8 cellular contexts compared by ENCODE assay signal in genomic region chr15:76932090-76932966, GRCh38. TPM values are rescaled to one million over a fixed set of nuclear protein-coding genes. Genes with fewer than 3 reads are reported as not detected.
DNase-seq lines count a peak whose midpoint lies in the region; ATAC-seq and TF ChIP-seq lines count a peak whose summit lies in the region.

No MANE protein-coding gene starts in this region.

- H3K9me3 ChIP-seq in cardiac muscle cell (ENCODE audit: low read depth) (no peaks in the 10 kb centered on the region), neural cell (ENCODE audit: low read length) (no peaks in the 10 kb centered on the region)

- no peaks in the 10 kb centered on the region for H3K9me2 ChIP-seq in neural cell (ENCODE audit: insufficient read depth, low read length)

- TF ChIP-seq EP300 in neural cell (conservative IDR thresholded peaks at IDR 0.05; ENCODE audit: poor library complexity, severe bottlenecking): no peak

- peak overlapping the region; percentile 93 for H3K9ac ChIP-seq in neural cell (ENCODE audit: low read length)

- H3K27me3 ChIP-seq in cardiac muscle cell: no peaks in the 10 kb centered on the region
- H3K27me3 ChIP-seq in neural cell (ENCODE audit: insufficient read depth, low read depth, low read length): no peaks in the 10 kb centered on the region

- H4K20me1 ChIP-seq in neural cell (ENCODE audit: insufficient read depth): no peaks in the 10 kb centered on the region

- H3K27ac ChIP-seq in cardiac muscle cell: peak overlapping the region; percentile 87
- H3K27ac ChIP-seq in neural cell (ENCODE audit: low read length): peak overlapping the region; percentile 83

- ATAC-seq in left ventricle myocardium superior: no peak

- peak overlapping the region; percentile 70 for H2AFZ ChIP-seq in neural cell (ENCODE audit: low read depth, low read length)

- TF ChIP-seq CTCF in cardiac muscle cell (IDR thresholded peaks at IDR 0.05; ENCODE audit: low read depth, low read length) (no peak), neural cell (IDR thresholded peaks at IDR 0.05; ENCODE audit: poor library complexity, severe bottlenecking) (no peak)

- H3K79me2 ChIP-seq in neural cell (replicated peaks; ENCODE audit: insufficient read depth, low read length): peaks cover 39% of the 10 kb centered on the region

- H3K4me2 ChIP-seq in neural cell (ENCODE audit: low read length): peak overlapping the region; percentile 82

- H3K36me3 ChIP-seq in cardiac muscle cell (peaks cover 29% of the 10 kb centered on the region), neural cell (ENCODE audit: insufficient read depth, low read length) (peaks cover 9% of the 10 kb centered on the region)

- H3K4me1 ChIP-seq in cardiac muscle cell (ENCODE audit: low read depth): peaks cover 13% of the 10 kb centered on the region

- no peak for TF ChIP-seq RAD21 in neural cell (conservative IDR thresholded peaks at IDR 0.05)

- H3K4me3 ChIP-seq in cardiac muscle cell (peak overlapping the region; percentile 73), neural cell (ENCODE audit: low read length) (peak overlapping the region; percentile 83)

- intact Hi-C loops in left ventricle myocardium superior (cut with micrococcal nuclease): no loop called here

- no peaks in the 10 kb centered on the region for H3F3A ChIP-seq in neural cell (ENCODE audit: insufficient read depth, low read length, poor library complexity, severe bottlenecking)

- DNase-seq in cardiac muscle cell (ENCODE audit: low read depth in 1 of 2, low spot score in 1 of 2) (peak; percentile 10 to 14), left ventricle myocardium superior (no peak), RKO (ENCODE audit: low spot score) (peak; percentile 27), C1 segment of cervical spinal cord (lab: John Stamatoyannopoulos, UW) (no peak), AG08396 (ENCODE audit: low spot score) (no peak), SK-N-DZ (ENCODE audit: low spot score) (no peak)
- peak; percentile 5 for DNase-seq in effector CD8-positive, alpha-beta T cell (lab: John Stamatoyannopoulos, UW)

TF ChIP-seq in neural cell, 6 proteins besides CTCF, POLR2A, EP300 and RAD21:
- TF ChIP-seq REST (IDR thresholded peaks at IDR 0.05; ENCODE audit: borderline replicate concordance) (no peak), MXI1 (conservative IDR thresholded peaks at IDR 0.05; ENCODE audit: poor library complexity, severe bottlenecking) (no peak), TAF1 (IDR thresholded peaks at IDR 0.05; ENCODE audit: low read depth) (no peak), SMC3 (conservative IDR thresholded peaks at IDR 0.05; ENCODE audit: poor library complexity) (no peak), EZH2 (IDR thresholded peaks at IDR 0.05; ENCODE audit: borderline replicate concordance, insufficient read depth, low read length, poor library complexity, severe bottlenecking) (no peak)

RNA-seq across cellular contexts. Expression of gene RCN2, which starts 0.8 kb away (rescaled TPM):
- 68.4 and 73.4 TPM in 2 replicates for total RNA-seq in cardiac muscle cell
- 150 and 160 TPM in 2 replicates for polyA plus RNA-seq in cardiac muscle cell
- 24.0 TPM for total RNA-seq in left ventricle myocardium superior
- polyA plus RNA-seq in neural cell: 355 and 400 TPM in 2 replicates
- 155 and 165 TPM in 2 replicates for polyA minus RNA-seq in neural cell
- polyA plus RNA-seq in SK-N-DZ (2014; cell fraction: cytosol; rRNA removed): 252 and 268 TPM in 2 replicates
- 207 and 238 TPM in 2 replicates for polyA plus RNA-seq in SK-N-DZ (2014; cell fraction: nucleus; rRNA removed)

RNA-seq across cellular contexts. Expression of gene SCAPER, which starts 27.2 kb away (rescaled TPM):
- total RNA-seq in cardiac muscle cell: 17.9 and 27.0 TPM in 2 replicates
- polyA plus RNA-seq in cardiac muscle cell: 35.7 and 36.8 TPM in 2 replicates
- total RNA-seq in left ventricle myocardium superior: 54.9 TPM
- polyA plus RNA-seq in neural cell: 59.9 and 77.1 TPM in 2 replicates
- polyA minus RNA-seq in neural cell: 94.7 and 128 TPM in 2 replicates
- 15.8 and 18.4 TPM in 2 replicates for polyA plus RNA-seq in SK-N-DZ (2014; cell fraction: cytosol; rRNA removed)
- polyA plus RNA-seq in SK-N-DZ (2014; cell fraction: nucleus; rRNA removed): 21.4 and 26.9 TPM in 2 replicates

Comparison
In these comparisons a context has a peak if more than half of its experiments do, and no peak if none do; other contexts are left out.
1. DNase-seq: peak in cardiac muscle cell (2 of 2), RKO (single experiment) and effector CD8-positive, alpha-beta T cell (single experiment); none in left ventricle myocardium superior (single experiment), C1 segment of cervical spinal cord (0 of 14), AG08396 (single experiment) and SK-N-DZ (single experiment).